ENCODE assay signal across 1 cellular context in genomic region chr3:28124882-28125281, GRCh38.
TF ChIP-seq lines count a peak whose summit lies in the region.

No MANE protein-coding gene starts in this region.

TF ChIP-seq in GM23338, 12 proteins besides CTCF, POLR2A, EP300 and RAD21:
- TF ChIP-seq, protein P1, sequence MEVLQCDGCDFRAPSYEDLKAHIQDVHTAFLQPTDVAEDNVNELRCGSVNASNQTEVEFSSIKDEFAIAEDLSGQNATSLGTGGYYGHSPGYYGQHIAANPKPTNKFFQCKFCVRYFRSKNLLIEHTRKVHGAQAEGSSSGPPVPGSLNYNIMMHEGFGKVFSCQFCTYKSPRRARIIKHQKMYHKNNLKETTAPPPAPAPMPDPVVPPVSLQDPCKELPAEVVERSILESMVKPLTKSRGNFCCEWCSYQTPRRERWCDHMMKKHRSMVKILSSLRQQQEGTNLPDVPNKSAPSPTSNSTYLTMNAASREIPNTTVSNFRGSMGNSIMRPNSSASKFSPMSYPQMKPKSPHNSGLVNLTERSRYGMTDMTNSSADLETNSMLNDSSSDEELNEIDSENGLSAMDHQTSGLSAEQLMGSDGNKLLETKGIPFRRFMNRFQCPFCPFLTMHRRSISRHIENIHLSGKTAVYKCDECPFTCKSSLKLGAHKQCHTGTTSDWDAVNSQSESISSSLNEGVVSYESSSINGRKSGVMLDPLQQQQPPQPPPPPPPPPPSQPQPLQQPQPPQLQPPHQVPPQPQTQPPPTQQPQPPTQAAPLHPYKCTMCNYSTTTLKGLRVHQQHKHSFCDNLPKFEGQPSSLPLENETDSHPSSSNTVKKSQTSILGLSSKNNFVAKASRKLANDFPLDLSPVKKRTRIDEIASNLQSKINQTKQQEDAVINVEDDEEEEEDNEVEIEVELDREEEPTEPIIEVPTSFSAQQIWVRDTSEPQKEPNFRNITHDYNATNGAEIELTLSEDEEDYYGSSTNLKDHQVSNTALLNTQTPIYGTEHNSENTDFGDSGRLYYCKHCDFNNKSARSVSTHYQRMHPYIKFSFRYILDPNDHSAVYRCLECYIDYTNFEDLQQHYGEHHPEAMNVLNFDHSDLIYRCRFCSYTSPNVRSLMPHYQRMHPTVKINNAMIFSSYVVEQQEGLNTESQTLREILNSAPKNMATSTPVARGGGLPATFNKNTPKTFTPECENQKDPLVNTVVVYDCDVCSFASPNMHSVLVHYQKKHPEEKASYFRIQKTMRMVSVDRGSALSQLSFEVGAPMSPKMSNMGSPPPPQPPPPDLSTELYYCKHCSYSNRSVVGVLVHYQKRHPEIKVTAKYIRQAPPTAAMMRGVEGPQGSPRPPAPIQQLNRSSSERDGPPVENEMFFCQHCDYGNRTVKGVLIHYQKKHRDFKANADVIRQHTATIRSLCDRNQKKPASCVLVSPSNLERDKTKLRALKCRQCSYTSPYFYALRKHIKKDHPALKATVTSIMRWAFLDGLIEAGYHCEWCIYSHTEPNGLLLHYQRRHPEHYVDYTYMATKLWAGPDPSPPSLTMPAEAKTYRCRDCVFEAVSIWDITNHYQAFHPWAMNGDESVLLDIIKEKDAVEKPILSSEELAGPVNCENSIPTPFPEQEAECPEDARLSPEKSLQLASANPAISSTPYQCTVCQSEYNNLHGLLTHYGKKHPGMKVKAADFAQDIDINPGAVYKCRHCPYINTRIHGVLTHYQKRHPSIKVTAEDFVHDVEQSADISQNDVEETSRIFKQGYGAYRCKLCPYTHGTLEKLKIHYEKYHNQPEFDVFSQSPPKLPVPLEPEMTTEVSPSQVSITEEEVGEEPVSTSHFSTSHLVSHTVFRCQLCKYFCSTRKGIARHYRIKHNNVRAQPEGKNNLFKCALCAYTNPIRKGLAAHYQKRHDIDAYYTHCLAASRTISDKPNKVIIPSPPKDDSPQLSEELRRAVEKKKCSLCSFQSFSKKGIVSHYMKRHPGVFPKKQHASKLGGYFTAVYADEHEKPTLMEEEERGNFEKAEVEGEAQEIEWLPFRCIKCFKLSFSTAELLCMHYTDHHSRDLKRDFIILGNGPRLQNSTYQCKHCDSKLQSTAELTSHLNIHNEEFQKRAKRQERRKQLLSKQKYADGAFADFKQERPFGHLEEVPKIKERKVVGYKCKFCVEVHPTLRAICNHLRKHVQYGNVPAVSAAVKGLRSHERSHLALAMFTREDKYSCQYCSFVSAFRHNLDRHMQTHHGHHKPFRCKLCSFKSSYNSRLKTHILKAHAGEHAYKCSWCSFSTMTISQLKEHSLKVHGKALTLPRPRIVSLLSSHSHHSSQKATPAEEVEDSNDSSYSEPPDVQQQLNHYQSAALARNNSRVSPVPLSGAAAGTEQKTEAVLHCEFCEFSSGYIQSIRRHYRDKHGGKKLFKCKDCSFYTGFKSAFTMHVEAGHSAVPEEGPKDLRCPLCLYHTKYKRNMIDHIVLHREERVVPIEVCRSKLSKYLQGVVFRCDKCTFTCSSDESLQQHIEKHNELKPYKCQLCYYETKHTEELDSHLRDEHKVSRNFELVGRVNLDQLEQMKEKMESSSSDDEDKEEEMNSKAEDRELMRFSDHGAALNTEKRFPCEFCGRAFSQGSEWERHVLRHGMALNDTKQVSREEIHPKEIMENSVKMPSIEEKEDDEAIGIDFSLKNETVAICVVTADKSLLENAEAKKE (CRISPR knock-in tag; IDR thresholded peaks at IDR 0.05), result no peak
- no peak for TF ChIP-seq JUNB (IDR thresholded peaks at IDR 0.05; ENCODE audit: unreplicated experiment)
- TF ChIP-seq CREB1 (CRISPR knock-in tag; IDR thresholded peaks at IDR 0.05; ENCODE audit: low read depth), result no peak
- TF ChIP-seq, protein P2, sequence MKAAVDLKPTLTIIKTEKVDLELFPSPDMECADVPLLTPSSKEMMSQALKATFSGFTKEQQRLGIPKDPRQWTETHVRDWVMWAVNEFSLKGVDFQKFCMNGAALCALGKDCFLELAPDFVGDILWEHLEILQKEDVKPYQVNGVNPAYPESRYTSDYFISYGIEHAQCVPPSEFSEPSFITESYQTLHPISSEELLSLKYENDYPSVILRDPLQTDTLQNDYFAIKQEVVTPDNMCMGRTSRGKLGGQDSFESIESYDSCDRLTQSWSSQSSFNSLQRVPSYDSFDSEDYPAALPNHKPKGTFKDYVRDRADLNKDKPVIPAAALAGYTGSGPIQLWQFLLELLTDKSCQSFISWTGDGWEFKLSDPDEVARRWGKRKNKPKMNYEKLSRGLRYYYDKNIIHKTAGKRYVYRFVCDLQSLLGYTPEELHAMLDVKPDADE (IDR thresholded peaks at IDR 0.05), result no peak
- no peak for TF ChIP-seq EZH2 (IDR thresholded peaks at IDR 0.05; ENCODE audit: low read depth, unreplicated experiment)
- TF ChIP-seq REST (IDR thresholded peaks at IDR 0.05; ENCODE audit: unreplicated experiment), result no peak
- no peak for TF ChIP-seq NANOG (IDR thresholded peaks at IDR 0.05; ENCODE audit: borderline replicate concordance)
- no peak for TF ChIP-seq EZH2phosphoT487 (IDR thresholded peaks at IDR 0.05; ENCODE audit: unreplicated experiment)
- no peak for TF ChIP-seq POLR2AphosphoS5 (IDR thresholded peaks at IDR 0.05; ENCODE audit: low read depth)
TF ChIP-seq in GM23338: peak in this region for 0.
